Comparison of ENCODE assay signal across 9 cellular contexts in genomic region chr5:152688561-152689274, GRCh38.
A peak's percentile ranks its signal among the peaks of the same experiment; 100 is the strongest.
DNase-seq lines count a peak whose midpoint lies in the region; ATAC-seq and TF ChIP-seq lines count a peak whose summit lies in the region.
"Had no signal": no experiment of that assay in that cellular context is flagged by ENCODE, and none has a peak within 500 bp of the region (broad histone marks: within the 10 kb centered on the region; RNA-seq: fewer than 3 reads in every experiment).

No MANE protein-coding gene starts in this region.

- no peaks in the 10 kb centered on the region for H3K79me1 ChIP-seq in neuronal stem cell (ENCODE audit: low read depth, low read length)

- H3K9ac ChIP-seq in neuronal stem cell (ENCODE audit: low read depth, low read length, poor library complexity): no peak overlapping the region

- H3K4me3 ChIP-seq in epithelial cell of proximal tubule (ENCODE audit: low read depth, low read length) (no peak overlapping the region), neuronal stem cell (ENCODE audit: low read length in 2 of 2) (no peak overlapping the region)
- H3K4me3 ChIP-seq: colonic mucosa had no signal

- no peak overlapping the region for H2BK15ac ChIP-seq in neuronal stem cell (ENCODE audit: low read length)

- no peak overlapping the region for H3K14ac ChIP-seq in neuronal stem cell (ENCODE audit: low read length)

- H4K91ac ChIP-seq in neuronal stem cell (ENCODE audit: low read depth, low read length, poor library complexity): no peak overlapping the region

- no peak overlapping the region for H3K27ac ChIP-seq in neuronal stem cell (replicated peaks; ENCODE audit: low read length)
- H3K27ac ChIP-seq: colonic mucosa had no signal

- no peak overlapping the region for H3K4ac ChIP-seq in neuronal stem cell (ENCODE audit: low read length)

- no peak for ATAC-seq in HG03457 (IDR thresholded peaks at IDR 0.05; ENCODE audit: unreplicated experiment)

- WGBS in neuronal stem cell (ENCODE audit: extremely low coverage in 2 of 2, insufficient read length in 2 of 2, insufficient replicate concordance in 1 of 2), 2 donors: no CpG with 5 or more reads among the region's 3 CpGs

- H2AK5ac ChIP-seq in neuronal stem cell (ENCODE audit: low read depth, low read length): no peak overlapping the region

- peak overlapping the region; percentile 68 for H2AFZ ChIP-seq in neuronal stem cell (ENCODE audit: low read length)

- H3K18ac ChIP-seq in neuronal stem cell (ENCODE audit: low read length): no peak overlapping the region

- H3K27me3 ChIP-seq in neuronal stem cell (ENCODE audit: control insufficient read depth in 3 of 3, insufficient read depth in 3 of 3, low read depth in 1 of 3, low read length in 3 of 3): no peaks in the 10 kb centered on the region
- H3K27me3 ChIP-seq: colonic mucosa had no signal

- H3K4me2 ChIP-seq in neuronal stem cell (ENCODE audit: insufficient read depth, low read length, poor library complexity, severe bottlenecking): no peak overlapping the region

- H3K9me3 ChIP-seq in neuronal stem cell (replicated peaks in 1 of 2; ENCODE audit: control insufficient read depth in 2 of 2, insufficient read depth in 1 of 2, low read depth in 1 of 2, low read length in 2 of 2): peaks cover 7 to 8% of the 10 kb centered on the region in 2 donors
- H3K9me3 ChIP-seq: colonic mucosa had no signal

- no peaks in the 10 kb centered on the region for H3K36me3 ChIP-seq in neuronal stem cell (replicated peaks in 1 of 2; ENCODE audit: control insufficient read depth in 2 of 2, insufficient read depth in 2 of 2, low read length in 2 of 2)
- H3K36me3 ChIP-seq: colonic mucosa had no signal

- TF ChIP-seq CTCF in epithelial cell of proximal tubule (conservative IDR thresholded peaks at IDR 0.05; ENCODE audit: low read depth, low read length): no peak

- H3K23ac ChIP-seq in neuronal stem cell (ENCODE audit: low read depth, low read length, poor library complexity): no peak overlapping the region

- H2BK5ac ChIP-seq in neuronal stem cell (ENCODE audit: low read length): no peak overlapping the region

- DNase-seq in Daoy (ENCODE audit: low read depth): peak; percentile 74
- DNase-seq in NCI-H460 (ENCODE audit: extremely low read depth, low read depth): peak; percentile 24
- DNase-seq in epithelial cell of proximal tubule (ENCODE audit: low read depth): peak; percentile 96
- DNase-seq in neuronal stem cell (ENCODE audit: low spot score): no peak
- no peak for DNase-seq in NCI-H748 (lab: John Stamatoyannopoulos, UW; ENCODE audit: unreplicated experiment)
- DNase-seq in activated T-cell treated with anti-CD3 and anti-CD28 coated beads, Interleukin-2, amount 50 U/mL, for 48 hours: no peak
- DNase-seq in NCI-H526 treated with DMSO at 0.1 percent for 48 hours (lab: John Stamatoyannopoulos, UW): no peak
- DNase-seq: colonic mucosa had no signal

- H3K4me1 ChIP-seq in neuronal stem cell (ENCODE audit: control insufficient read depth in 2 of 2, insufficient read depth in 1 of 2, low read depth in 1 of 2, low read length in 2 of 2): peaks cover 3 to 6% of the 10 kb centered on the region in 2 donors
- H3K4me1 ChIP-seq: colonic mucosa had no signal

- no peak overlapping the region for H2BK120ac ChIP-seq in neuronal stem cell (ENCODE audit: low read depth, low read length)

- no peak overlapping the region for H2BK12ac ChIP-seq in neuronal stem cell (ENCODE audit: low read length)

- H4K8ac ChIP-seq in neuronal stem cell (ENCODE audit: low read depth, low read length): no peak overlapping the region

Comparison
In these comparisons a context has a peak if more than half of its experiments do, and no peak if none do; other contexts are left out.
1. DNase-seq: peak in Daoy (single experiment), NCI-H460 (single experiment) and epithelial cell of proximal tubule (single experiment); none in neuronal stem cell (single experiment), NCI-H748 (single experiment), activated T-cell treated with anti-CD3 and anti-CD28 coated beads, Interleukin-2, amount 50 U/mL, for 48 hours (0 of 2) and NCI-H526 treated with DMSO at 0.1 percent for 48 hours (single experiment).